In the genomic region with DNA sequence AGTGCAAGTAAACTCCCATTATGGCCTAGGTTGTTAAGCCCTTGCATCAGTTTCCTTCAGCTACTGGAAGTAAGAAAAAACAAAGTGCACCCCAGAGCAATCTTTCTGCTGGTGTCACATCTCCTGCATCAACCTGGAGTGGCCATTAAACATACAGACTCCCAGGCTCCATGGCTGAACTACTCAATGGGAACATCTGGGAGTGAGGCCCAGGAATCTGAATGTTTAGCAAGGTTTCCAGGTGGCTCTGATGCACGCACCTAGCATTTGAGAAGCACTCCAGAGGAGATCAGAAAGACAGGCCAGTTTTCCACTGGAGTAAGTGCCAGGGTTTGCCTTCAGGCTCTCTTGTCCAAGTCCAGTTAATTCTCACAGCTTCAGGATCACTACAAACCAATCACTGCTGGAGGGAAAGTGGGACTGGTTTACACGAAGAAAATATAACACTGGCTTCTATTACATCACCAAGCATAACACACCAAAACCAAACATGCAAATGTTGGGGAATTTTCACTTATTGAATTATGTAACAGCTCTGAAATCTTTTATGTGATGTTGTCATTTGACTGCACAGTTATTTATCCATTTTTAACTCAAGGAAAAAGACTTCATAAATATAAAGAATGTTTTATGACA, we compare ENCODE assay signal across 1 cellular context.
A peak's percentile ranks its signal among the peaks of the same experiment; 100 is the strongest.
TF ChIP-seq lines count a peak whose summit lies in the region.

No MANE protein-coding gene starts in this region.

TF ChIP-seq in H1, 55 proteins besides CTCF, POLR2A, EP300 and RAD21:
- TF ChIP-seq KDM4A (IDR thresholded peaks at IDR 0.05; ENCODE audit: low read depth, low read length, severe bottlenecking) (no peak), SRF (IDR thresholded peaks at IDR 0.05; ENCODE audit: low read depth, low read length) (no peak), NANOG (IDR thresholded peaks at IDR 0.05; ENCODE audit: insufficient read depth, low read depth, low read length, poor library complexity, severe bottlenecking) (no peak), NRF1 (IDR thresholded peaks at IDR 0.05; ENCODE audit: low read depth, low read length) (no peak), FOSL1 (IDR thresholded peaks at IDR 0.05; ENCODE audit: insufficient read depth, low read depth, low read length) (no peak), HDAC6 (IDR thresholded peaks at IDR 0.05; ENCODE audit: low read depth, low read length) (no peak), MAFK (IDR thresholded peaks at IDR 0.05; ENCODE audit: low read depth, low read length) (no peak)
- TF ChIP-seq, protein P1, sequence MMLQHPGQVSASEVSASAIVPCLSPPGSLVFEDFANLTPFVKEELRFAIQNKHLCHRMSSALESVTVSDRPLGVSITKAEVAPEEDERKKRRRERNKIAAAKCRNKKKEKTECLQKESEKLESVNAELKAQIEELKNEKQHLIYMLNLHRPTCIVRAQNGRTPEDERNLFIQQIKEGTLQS (IDR thresholded peaks at IDR 0.05; ENCODE audit: insufficient read depth, low read depth, low read length): 0 out of 2 replicates have a peak, but pooled peaks have one; percentile 50
